ENCODE assay signal across 8 cellular contexts in genomic region chr1:226827458-226827857, GRCh38. TPM values are rescaled to one million over a fixed set of nuclear protein-coding genes. Genes with fewer than 3 reads are reported as not detected.
A peak's percentile ranks its signal among the peaks of the same experiment; 100 is the strongest.
DNase-seq lines count a peak whose midpoint lies in the region; ATAC-seq and TF ChIP-seq lines count a peak whose summit lies in the region.

No MANE protein-coding gene starts in this region.

- H3K27me3 Mint-ChIP-seq in activated CD8-positive, alpha-beta memory T cell treated with anti-CD3 and anti-CD28 coated beads, Interleukin-2, amount 10 ng/mL, durations not matched to agents 7 days and 5 days, result peaks cover 4% of the 10 kb centered on the region

- H3K27ac ChIP-seq in HUES48 (ENCODE audit: low read depth, low read length) (peak overlapping the region; percentile 60), heart left ventricle (peak overlapping the region; percentile 27 to 93 (median 85))

- H3K4me3 ChIP-seq in HUES48 (ENCODE audit: low read depth, low read length) (no peak overlapping the region), heart left ventricle (peak overlapping the region in 8 of 12 donors; percentile 18 to 47 (median 33))

- 0 out of 2 replicates have a peak overlapping the region, but pooled peaks have one; percentile 7 for H3K9ac ChIP-seq in HUES48 (ENCODE audit: low read depth, low read length)

- H3K36me3 ChIP-seq in HUES48 (ENCODE audit: control insufficient read depth, insufficient read depth, low read length) (no peaks in the 10 kb centered on the region), heart left ventricle (no peaks in the 10 kb centered on the region)

- H3K4me3 Mint-ChIP-seq in activated CD8-positive, alpha-beta memory T cell treated with anti-CD3 and anti-CD28 coated beads, Interleukin-2, amount 10 ng/mL, durations not matched to agents 7 days and 5 days, result no peak overlapping the region

- no peak for DNase-seq in activated CD8-positive, alpha-beta memory T cell treated with anti-CD3 and anti-CD28 coated beads, Interleukin-2, amount 10 ng/mL, durations not matched to agents 7 days and 5 days
- DNase-seq in heart left ventricle (peak in 4 of 5 donors; percentile 70 to 81 (median 72)), dermis blood vessel endothelial cell (no peak), EL (no peak)
- peak; percentile 17 for DNase-seq in stimulated activated CD4-positive, alpha-beta T cell treated with anti-CD3 and anti-CD28 coated beads, Interleukin-1b, Interleukin-23, amount 100 ng/mL, for 48 hours

- no peaks in the 10 kb centered on the region for H3K9me3 ChIP-seq in HUES48 (ENCODE audit: control insufficient read depth, insufficient read depth, low read length)
- H3K9me3 ChIP-seq in heart left ventricle, result no peaks in the 10 kb centered on the region

- H3K36me3 Mint-ChIP-seq in activated CD8-positive, alpha-beta memory T cell treated with anti-CD3 and anti-CD28 coated beads, Interleukin-2, amount 10 ng/mL, durations not matched to agents 7 days and 5 days, result no peaks in the 10 kb centered on the region

- TF ChIP-seq CTCF in heart left ventricle (IDR thresholded peaks at IDR 0.05), result no peak

- 46 to 62% (median 53%) methylated on average over 11 of the region's 11 CpGs for WGBS in heart left ventricle, 4 donors

- TF ChIP-seq POLR2A in heart left ventricle (IDR thresholded peaks at IDR 0.05), result no peak

- no peaks in the 10 kb centered on the region for H3K9me3 Mint-ChIP-seq in activated CD8-positive, alpha-beta memory T cell treated with anti-CD3 and anti-CD28 coated beads, Interleukin-2, amount 10 ng/mL, durations not matched to agents 7 days and 5 days (ENCODE audit: low read depth)

- peaks cover 9% of the 10 kb centered on the region for H3K4me1 ChIP-seq in HUES48 (ENCODE audit: control insufficient read depth, insufficient read depth, low read length)
- H3K4me1 ChIP-seq in heart left ventricle, result peaks cover 0 to 22% (median 14%) of the 10 kb centered on the region in 12 donors

- H3K27me3 ChIP-seq in HUES48 (ENCODE audit: control insufficient read depth, insufficient read depth, low read length) (no peaks in the 10 kb centered on the region), heart left ventricle (no peaks in the 10 kb centered on the region)

- intact Hi-C loops in heart left ventricle (cut with DNase I), result loop anchor here in 9 of 10 donors (1.0 to 10.0 kb wide), 10 partner anchors 85 to 403 kb away; partner anchors contain the start of genes STUM (in 6 of the 9) and ITPKB (in 4 of the 9)

- CTCF ChIA-PET in activated CD8-positive, alpha-beta memory T cell treated with anti-CD3 and anti-CD28 coated beads, Interleukin-2, amount 10 ng/mL, durations not matched to agents 7 days and 5 days (lab: Charles Lee), result interaction anchor here (1.0 to 6.6 kb wide), 16 partner anchors 32 to 403 kb away, joined by 3 to 79 read pairs (median 6); partner anchors contain the start of gene ITPKB

- H3K4me1 Mint-ChIP-seq in activated CD8-positive, alpha-beta memory T cell treated with anti-CD3 and anti-CD28 coated beads, Interleukin-2, amount 10 ng/mL, durations not matched to agents 7 days and 5 days, result peaks cover 14% of the 10 kb centered on the region

- ATAC-seq in activated CD8-positive, alpha-beta memory T cell treated with anti-CD3 and anti-CD28 coated beads, Interleukin-2, amount 10 ng/mL, durations not matched to agents 7 days and 5 days, result no peak
- ATAC-seq in heart left ventricle, result peak; percentile 74 to 81 (median 78)
- no peak for ATAC-seq in GM19395 (IDR thresholded peaks at IDR 0.05; ENCODE audit: unreplicated experiment)
- ATAC-seq in HG03521 (IDR thresholded peaks at IDR 0.05; ENCODE audit: unreplicated experiment), result no peak

- H3K27ac Mint-ChIP-seq in activated CD8-positive, alpha-beta memory T cell treated with anti-CD3 and anti-CD28 coated beads, Interleukin-2, amount 10 ng/mL, durations not matched to agents 7 days and 5 days, result peak overlapping the region; percentile 92

RNA-seq across cellular contexts. Expression of gene PSEN2, which starts 43.0 kb away (rescaled TPM):
- total RNA-seq in activated CD8-positive, alpha-beta memory T cell treated with anti-CD3 and anti-CD28 coated beads, Interleukin-2, amount 10 ng/mL, durations not matched to agents 7 days and 5 days, result 10 to 100 TPM in 1 of 2 experiments, 1 to 10 TPM in 1; 8.0 to 11.2 TPM
- total RNA-seq in heart left ventricle (10 to 100 TPM; 17.2 to 30.9 (median 21.7) TPM), dermis blood vessel endothelial cell (45.8 and 53.9 TPM in 2 replicates)
- polyA plus RNA-seq in heart left ventricle, result 10 to 100 TPM; 12.3 to 18.3 TPM

Comparison
In these comparisons a context has a peak if more than half of its experiments do, and no peak if none do; other contexts are left out.
1. ATAC-seq: peak in heart left ventricle (4 of 4); none in activated CD8-positive, alpha-beta memory T cell treated with anti-CD3 and anti-CD28 coated beads, Interleukin-2, amount 10 ng/mL, durations not matched to agents 7 days and 5 days (single experiment), GM19395 (single experiment) and HG03521 (single experiment).
2. DNase-seq: peak in heart left ventricle (4 of 5) and stimulated activated CD4-positive, alpha-beta T cell treated with anti-CD3 and anti-CD28 coated beads, Interleukin-1b, Interleukin-23, amount 100 ng/mL, for 48 hours (single experiment); none in activated CD8-positive, alpha-beta memory T cell treated with anti-CD3 and anti-CD28 coated beads, Interleukin-2, amount 10 ng/mL, durations not matched to agents 7 days and 5 days (single experiment), dermis blood vessel endothelial cell (single experiment) and EL (single experiment).